In genomic region chr2:131093066-131093842, GRCh38 we compare ENCODE assay signal across 8 cellular contexts. TPM values are rescaled to one million over a fixed set of nuclear protein-coding genes. Genes with fewer than 3 reads are reported as not detected.
DNase-seq lines count a peak whose midpoint lies in the region; ATAC-seq and TF ChIP-seq lines count a peak whose summit lies in the region.

TSS of gene FAM168B (minus strand) at chr2:131093460. CDS start at chr2:131082646, 10,814 bp downstream.

- peaks cover 0 to 2% of the 10 kb centered on the region in 2 donors for H3K36me3 ChIP-seq in lung (ENCODE audit: control insufficient read depth in 2 of 2, insufficient read depth in 2 of 2, low read length in 2 of 2)

- no peaks in the 10 kb centered on the region for H3K9me3 ChIP-seq in lung (ENCODE audit: control insufficient read depth in 2 of 2, insufficient read depth in 1 of 2, low read length in 1 of 2)

- H3K27ac ChIP-seq in lung (ENCODE audit: low read depth in 1 of 2, low read length in 1 of 2), result peak within 1 kb of the TSS; percentile 99

- peaks cover 17% of the 10 kb centered on the region for H3K36me3 Mint-ChIP-seq in activated CD8-positive, alpha-beta T cell treated with anti-CD3 and anti-CD28 coated beads, Interleukin-2, amount 10 ng/mL, durations not matched to agents 7 days and 5 days (ENCODE audit: low read depth)

- H3K4me3 ChIP-seq in lung, result peak within 1 kb of the TSS; percentile 96

- H3K9me3 Mint-ChIP-seq in activated CD8-positive, alpha-beta T cell treated with anti-CD3 and anti-CD28 coated beads, Interleukin-2, amount 10 ng/mL, durations not matched to agents 7 days and 5 days (ENCODE audit: insufficient read depth), result no peaks in the 10 kb centered on the region

- CTCF ChIA-PET in activated CD8-positive, alpha-beta T cell treated with anti-CD3 and anti-CD28 coated beads, Interleukin-2, amount 10 ng/mL, durations not matched to agents 7 days and 5 days (lab: Charles Lee), result interaction anchor here (1.3 to 2.5 kb wide), 4 partner anchors 10 to 400 kb away, joined by 4 to 15 read pairs (median 4); partner anchors contain the start of gene PLEKHB2

- ATAC-seq in GM19395 (IDR thresholded peaks at IDR 0.05; ENCODE audit: unreplicated experiment) (peak; percentile 83), HG03558 (IDR thresholded peaks at IDR 0.05; ENCODE audit: extremely low read depth, unreplicated experiment) (peak; percentile 72), lung (ENCODE audit: insufficient read depth, low FRiP score) (peak; percentile 97)
- peak; percentile 87 for ATAC-seq in activated CD8-positive, alpha-beta T cell treated with anti-CD3 and anti-CD28 coated beads, Interleukin-2, amount 10 ng/mL, durations not matched to agents 7 days and 5 days

- POLR2A ChIA-PET in activated CD8-positive, alpha-beta T cell treated with anti-CD3 and anti-CD28 coated beads, Interleukin-2, amount 10 ng/mL, durations not matched to agents 7 days and 5 days (lab: Charles Lee), result interaction anchor here (0.7 to 3.8 kb wide), 15 partner anchors 10 to 83 kb away, joined by 3 to 70 read pairs (median 5); partner anchors contain the start of gene PLEKHB2

- WGBS in lung, 2 donors, result 0% methylated on average over 98 to 113 of the region's 113 CpGs

- peak within 1 kb of the TSS; percentile 96 for H3K27ac Mint-ChIP-seq in activated CD8-positive, alpha-beta T cell treated with anti-CD3 and anti-CD28 coated beads, Interleukin-2, amount 10 ng/mL, durations not matched to agents 7 days and 5 days

- H3K4me1 Mint-ChIP-seq in activated CD8-positive, alpha-beta T cell treated with anti-CD3 and anti-CD28 coated beads, Interleukin-2, amount 10 ng/mL, durations not matched to agents 7 days and 5 days (ENCODE audit: low read depth), result peaks cover 17% of the 10 kb centered on the region

- DNase-seq in CD1c-positive myeloid dendritic cell (ENCODE audit: extremely low spot score) (peak; percentile 97), NCI-H774 (lab: John Stamatoyannopoulos, UW) (peak; percentile 89), ecto neural progenitor cell (ENCODE audit: low spot score) (peak; percentile 91), lung (ENCODE audit: low spot score) (peak; percentile 86)
- peak; percentile 89 for DNase-seq in activated CD8-positive, alpha-beta T cell treated with anti-CD3 and anti-CD28 coated beads, Interleukin-2, amount 10 ng/mL, durations not matched to agents 7 days and 5 days
- peak; percentile 71 to 84 (median 71) for DNase-seq in stimulated activated CD4-positive, alpha-beta T cell treated with anti-CD3 and anti-CD28 coated beads, TNF-alpha, amount 100 ng/mL, for 4 hours (ENCODE audit: low read depth in 3 of 3)

- H3K27me3 ChIP-seq in lung (ENCODE audit: control insufficient read depth, insufficient read depth), result no peaks in the 10 kb centered on the region

- H3K4me3 Mint-ChIP-seq in activated CD8-positive, alpha-beta T cell treated with anti-CD3 and anti-CD28 coated beads, Interleukin-2, amount 10 ng/mL, durations not matched to agents 7 days and 5 days, result peak within 1 kb of the TSS; percentile 90

- H3K27me3 Mint-ChIP-seq in activated CD8-positive, alpha-beta T cell treated with anti-CD3 and anti-CD28 coated beads, Interleukin-2, amount 10 ng/mL, durations not matched to agents 7 days and 5 days (ENCODE audit: low read depth), result no peaks in the 10 kb centered on the region

- H3K4me1 ChIP-seq in lung (ENCODE audit: control insufficient read depth in 2 of 2, insufficient read depth in 2 of 2, low read length in 2 of 2), result peaks cover 3 to 4% of the 10 kb centered on the region in 2 donors

- TF ChIP-seq CTCF in lung (IDR thresholded peaks at IDR 0.05; ENCODE audit: control extremely low read depth, extremely low read depth), result no peak

RNA-seq across cellular contexts. Expression of gene FAM168B, which starts in this region (rescaled TPM):
- total RNA-seq in activated CD8-positive, alpha-beta T cell treated with anti-CD3 and anti-CD28 coated beads, Interleukin-2, amount 10 ng/mL, durations not matched to agents 7 days and 5 days, result 10 to 100 TPM; 50.8 to 51.8 TPM
- 10 to 100 TPM; 36.4 to 79.7 TPM for total RNA-seq in lung
- polyA plus RNA-seq in lung, result 10 to 100 TPM; 20.4 to 43.8 TPM

Comparison
In these comparisons a context has a peak if more than half of its experiments do, and no peak if none do; other contexts are left out.
1. Peak in every context shown above with its lines: DNase-seq, ATAC-seq, H3K4me3 ChIP-seq and H3K27ac ChIP-seq.